Comparison of ENCODE assay signal across 8 cellular contexts in the genomic region with DNA sequence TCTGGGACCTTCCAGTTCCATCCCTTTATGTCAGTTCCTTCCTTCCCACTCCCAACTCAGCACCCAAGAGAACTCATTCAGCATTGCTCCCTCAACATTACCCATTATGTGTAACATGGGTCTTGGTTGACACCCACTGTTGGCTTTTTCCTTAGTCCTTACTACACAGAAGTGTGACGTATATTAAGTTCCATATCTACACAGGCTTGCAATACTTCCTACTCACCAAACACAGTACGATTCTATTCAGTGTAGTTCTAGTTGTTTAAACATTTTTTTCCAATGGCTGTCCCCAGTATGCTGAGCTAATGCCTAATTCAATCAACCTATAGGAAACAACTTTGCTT. TPM values are rescaled to one million over a fixed set of nuclear protein-coding genes. Genes with fewer than 3 reads are reported as not detected.
DNase-seq lines count a peak whose midpoint lies in the region; TF ChIP-seq lines count a peak whose summit lies in the region.

No MANE protein-coding gene starts in this region.

- peaks cover 62% of the 10 kb centered on the region for H3K4me1 Mint-ChIP-seq in activated naive CD4-positive, alpha-beta T cell treated with anti-CD3 and anti-CD28 coated beads, Interleukin-2, amount 10 ng/mL, durations not matched to agents 7 days and 5 days
- peaks cover 42% of the 10 kb centered on the region for H3K4me1 Mint-ChIP-seq in stimulated activated naive CD8-positive, alpha-beta T cell treated with anti-CD3 and anti-CD28 coated beads, Interleukin-15, Interleukin-2, amounts not matched to agents 100 ng/mL and 50 ng/mL, for 24 hours (ENCODE audit: low read depth)

- H3K36me3 ChIP-seq in KOPT-K1 (ENCODE audit: insufficient read depth, low read length) (no peaks in the 10 kb centered on the region), esophagus squamous epithelium (no peaks in the 10 kb centered on the region), prostate gland (no peaks in the 10 kb centered on the region)

- no peaks in the 10 kb centered on the region for H3K27me3 ChIP-seq in esophagus squamous epithelium
- H3K27me3 ChIP-seq in prostate gland (replicated peaks; ENCODE audit: insufficient read depth): no peaks in the 10 kb centered on the region

- no peak overlapping the region for H3K4me3 ChIP-seq in esophagus squamous epithelium
- no peak overlapping the region for H3K4me3 ChIP-seq in prostate gland

- TF ChIP-seq POLR2A in esophagus squamous epithelium (IDR thresholded peaks at IDR 0.05) (no peak), prostate gland (IDR thresholded peaks at IDR 0.05) (no peak)

- peaks cover 0 to 26% (median 7%) of the 10 kb centered on the region in 3 donors for H3K4me1 ChIP-seq in esophagus squamous epithelium
- no peaks in the 10 kb centered on the region for H3K4me1 ChIP-seq in prostate gland (replicated peaks)

- peak overlapping the region; percentile 94 for H3K27ac Mint-ChIP-seq in activated naive CD4-positive, alpha-beta T cell treated with anti-CD3 and anti-CD28 coated beads, Interleukin-2, amount 10 ng/mL, durations not matched to agents 7 days and 5 days
- peak overlapping the region; percentile 96 for H3K27ac Mint-ChIP-seq in stimulated activated naive CD8-positive, alpha-beta T cell treated with anti-CD3 and anti-CD28 coated beads, Interleukin-15, Interleukin-2, amounts not matched to agents 100 ng/mL and 50 ng/mL, for 24 hours

- no peak for TF ChIP-seq CTCF in esophagus squamous epithelium (IDR thresholded peaks at IDR 0.05)
- TF ChIP-seq CTCF in prostate gland (IDR thresholded peaks at IDR 0.05): no peak

- CTCF ChIA-PET in activated naive CD4-positive, alpha-beta T cell treated with anti-CD3 and anti-CD28 coated beads, Interleukin-2, amount 10 ng/mL, durations not matched to agents 7 days and 5 days (lab: Charles Lee): interaction anchor here (0.8 to 5.2 kb wide), 13 partner anchors 11 to 103 kb away, joined by 3 to 50 read pairs (median 5); no protein-coding TSS in a partner anchor

- peak overlapping the region; percentile 51 for H3K27ac ChIP-seq in KOPT-K1 (ENCODE audit: low read depth, low read length, poor library complexity, severe bottlenecking)
- peak overlapping the region; percentile 20 to 73 (median 65) for H3K27ac ChIP-seq in esophagus squamous epithelium
- H3K27ac ChIP-seq in prostate gland: peak overlapping the region in 1 of 2 donors; percentile 7

- no peak for DNase-seq in activated naive CD4-positive, alpha-beta T cell treated with anti-CD3 and anti-CD28 coated beads, Interleukin-2, amount 10 ng/mL, durations not matched to agents 7 days and 5 days
- DNase-seq in activated naive CD4-positive, alpha-beta T cell (lab: John Stamatoyannopoulos, UW): no peak
- DNase-seq in esophagus squamous epithelium (lab: John Stamatoyannopoulos, UW): no peak
- no peak for DNase-seq in NCI-H1105 (lab: John Stamatoyannopoulos, UW)
- no peak for DNase-seq in prostate gland (ENCODE audit: low spot score)
- DNase-seq in activated effector memory CD4-positive, alpha-beta T cell treated with anti-CD3 and anti-CD28 coated beads, Interleukin-2, amount 50 U/mL, for 16 hours: no peak

- no peaks in the 10 kb centered on the region for H3K9me3 ChIP-seq in KOPT-K1 (ENCODE audit: insufficient read depth, low read length, poor library complexity, severe bottlenecking)
- H3K9me3 ChIP-seq in esophagus squamous epithelium: no peaks in the 10 kb centered on the region
- no peaks in the 10 kb centered on the region for H3K9me3 ChIP-seq in prostate gland

- H3K36me3 Mint-ChIP-seq in activated naive CD4-positive, alpha-beta T cell treated with anti-CD3 and anti-CD28 coated beads, Interleukin-2, amount 10 ng/mL, durations not matched to agents 7 days and 5 days: peaks cover 10% of the 10 kb centered on the region
- H3K36me3 Mint-ChIP-seq in stimulated activated naive CD8-positive, alpha-beta T cell treated with anti-CD3 and anti-CD28 coated beads, Interleukin-15, Interleukin-2, amounts not matched to agents 100 ng/mL and 50 ng/mL, for 24 hours (ENCODE audit: low read depth): no peaks in the 10 kb centered on the region

- WGBS in esophagus squamous epithelium, 2 donors: 77 to 81% methylated on average over 2 of the region's 2 CpGs
- 83% methylated on average over 2 of the region's 2 CpGs for WGBS in prostate gland

- peak overlapping the region; percentile 59 for H3K4me3 Mint-ChIP-seq in activated naive CD4-positive, alpha-beta T cell treated with anti-CD3 and anti-CD28 coated beads, Interleukin-2, amount 10 ng/mL, durations not matched to agents 7 days and 5 days
- peak overlapping the region; percentile 76 for H3K4me3 Mint-ChIP-seq in stimulated activated naive CD8-positive, alpha-beta T cell treated with anti-CD3 and anti-CD28 coated beads, Interleukin-15, Interleukin-2, amounts not matched to agents 100 ng/mL and 50 ng/mL, for 24 hours

- intact Hi-C loops in esophagus squamous epithelium (cut with DNase I): no loop called here
- intact Hi-C loops in prostate gland (cut with DNase I): no loop called here

- peaks cover 3% of the 10 kb centered on the region for H3K27me3 Mint-ChIP-seq in activated naive CD4-positive, alpha-beta T cell treated with anti-CD3 and anti-CD28 coated beads, Interleukin-2, amount 10 ng/mL, durations not matched to agents 7 days and 5 days
- no peaks in the 10 kb centered on the region for H3K27me3 Mint-ChIP-seq in stimulated activated naive CD8-positive, alpha-beta T cell treated with anti-CD3 and anti-CD28 coated beads, Interleukin-15, Interleukin-2, amounts not matched to agents 100 ng/mL and 50 ng/mL, for 24 hours

- H3K9me3 Mint-ChIP-seq in activated naive CD4-positive, alpha-beta T cell treated with anti-CD3 and anti-CD28 coated beads, Interleukin-2, amount 10 ng/mL, durations not matched to agents 7 days and 5 days: no peaks in the 10 kb centered on the region
- no peaks in the 10 kb centered on the region for H3K9me3 Mint-ChIP-seq in stimulated activated naive CD8-positive, alpha-beta T cell treated with anti-CD3 and anti-CD28 coated beads, Interleukin-15, Interleukin-2, amounts not matched to agents 100 ng/mL and 50 ng/mL, for 24 hours

RNA-seq across cellular contexts. Expression of gene ARHGAP18, which starts 37.7 kb away (rescaled TPM):
- total RNA-seq in esophagus squamous epithelium (1 to 10 TPM; 2.8 to 9.0 (median 7.1) TPM), prostate gland (10 to 100 TPM; 15.0 to 29.1 TPM)
